ENCODE assay signal across 1 cellular context in the genomic region with DNA sequence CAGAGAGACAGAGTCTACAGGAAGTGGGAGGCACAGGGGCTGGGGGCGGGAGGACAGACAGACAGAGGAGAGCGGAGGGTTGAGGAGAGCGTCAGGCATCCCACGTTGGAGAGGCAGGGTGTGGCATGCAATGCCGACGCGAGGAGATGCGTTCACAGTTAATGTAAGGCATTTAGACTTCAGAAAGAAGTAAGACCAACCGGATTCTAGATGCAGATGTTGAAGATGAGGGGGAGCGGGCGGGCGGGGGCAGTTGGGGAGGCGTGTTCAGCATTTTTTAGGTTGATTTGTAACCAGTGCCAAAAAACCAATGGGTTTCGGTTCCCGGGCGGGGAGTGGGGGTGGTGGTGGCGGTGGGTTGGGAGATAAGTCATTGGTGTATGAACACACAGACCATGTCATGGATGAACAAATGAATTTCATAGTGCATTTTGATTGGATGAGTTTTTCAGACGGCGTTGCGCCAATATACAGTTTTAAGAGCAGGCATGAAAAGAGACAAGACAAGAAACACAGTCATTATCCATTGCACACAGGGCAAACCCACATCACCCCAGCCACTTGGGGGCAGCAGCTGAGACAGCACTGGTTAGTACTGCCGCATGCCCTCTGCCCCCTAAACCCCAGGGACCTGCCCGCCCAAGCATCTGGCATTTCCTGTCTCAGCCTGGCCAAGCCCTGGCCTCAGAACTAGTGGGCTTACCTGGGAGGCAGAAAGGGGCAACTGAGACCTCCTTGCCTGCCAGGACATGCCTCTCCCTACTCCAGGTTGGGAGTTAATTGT.
TF ChIP-seq lines count a peak whose summit lies in the region.

No MANE protein-coding gene starts in this region.

TF ChIP-seq in WTC11, 78 proteins besides CTCF, POLR2A, EP300 and RAD21 (continued from another document):
- TF ChIP-seq, protein P1, sequence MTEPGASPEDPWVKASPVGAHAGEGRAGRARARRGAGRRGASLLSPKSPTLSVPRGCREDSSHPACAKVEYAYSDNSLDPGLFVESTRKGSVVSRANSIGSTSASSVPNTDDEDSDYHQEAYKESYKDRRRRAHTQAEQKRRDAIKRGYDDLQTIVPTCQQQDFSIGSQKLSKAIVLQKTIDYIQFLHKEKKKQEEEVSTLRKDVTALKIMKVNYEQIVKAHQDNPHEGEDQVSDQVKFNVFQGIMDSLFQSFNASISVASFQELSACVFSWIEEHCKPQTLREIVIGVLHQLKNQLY (CRISPR knock-in tag; IDR thresholded peaks at IDR 0.05) = no peak
- TF ChIP-seq ZNF317 (CRISPR knock-in tag; IDR thresholded peaks at IDR 0.05; ENCODE audit: borderline replicate concordance, low read depth) = no peak
- TF ChIP-seq, protein P2, sequence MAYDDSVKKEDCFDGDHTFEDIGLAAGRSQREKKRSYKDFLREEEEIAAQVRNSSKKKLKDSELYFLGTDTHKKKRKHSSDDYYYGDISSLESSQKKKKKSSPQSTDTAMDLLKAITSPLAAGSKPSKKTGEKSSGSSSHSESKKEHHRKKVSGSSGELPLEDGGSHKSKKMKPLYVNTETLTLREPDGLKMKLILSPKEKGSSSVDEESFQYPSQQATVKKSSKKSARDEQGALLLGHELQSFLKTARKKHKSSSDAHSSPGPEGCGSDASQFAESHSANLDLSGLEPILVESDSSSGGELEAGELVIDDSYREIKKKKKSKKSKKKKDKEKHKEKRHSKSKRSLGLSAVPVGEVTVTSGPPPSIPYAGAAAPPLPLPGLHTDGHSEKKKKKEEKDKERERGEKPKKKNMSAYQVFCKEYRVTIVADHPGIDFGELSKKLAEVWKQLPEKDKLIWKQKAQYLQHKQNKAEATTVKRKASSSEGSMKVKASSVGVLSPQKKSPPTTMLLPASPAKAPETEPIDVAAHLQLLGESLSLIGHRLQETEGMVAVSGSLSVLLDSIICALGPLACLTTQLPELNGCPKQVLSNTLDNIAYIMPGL (CRISPR knock-in tag; IDR thresholded peaks at IDR 0.05) = no peak
- TF ChIP-seq GABPB1 (CRISPR knock-in tag; IDR thresholded peaks at IDR 0.05) = no peak
- no peak for TF ChIP-seq ZNF671 (CRISPR knock-in tag; IDR thresholded peaks at IDR 0.05)
- TF ChIP-seq, protein P3, sequence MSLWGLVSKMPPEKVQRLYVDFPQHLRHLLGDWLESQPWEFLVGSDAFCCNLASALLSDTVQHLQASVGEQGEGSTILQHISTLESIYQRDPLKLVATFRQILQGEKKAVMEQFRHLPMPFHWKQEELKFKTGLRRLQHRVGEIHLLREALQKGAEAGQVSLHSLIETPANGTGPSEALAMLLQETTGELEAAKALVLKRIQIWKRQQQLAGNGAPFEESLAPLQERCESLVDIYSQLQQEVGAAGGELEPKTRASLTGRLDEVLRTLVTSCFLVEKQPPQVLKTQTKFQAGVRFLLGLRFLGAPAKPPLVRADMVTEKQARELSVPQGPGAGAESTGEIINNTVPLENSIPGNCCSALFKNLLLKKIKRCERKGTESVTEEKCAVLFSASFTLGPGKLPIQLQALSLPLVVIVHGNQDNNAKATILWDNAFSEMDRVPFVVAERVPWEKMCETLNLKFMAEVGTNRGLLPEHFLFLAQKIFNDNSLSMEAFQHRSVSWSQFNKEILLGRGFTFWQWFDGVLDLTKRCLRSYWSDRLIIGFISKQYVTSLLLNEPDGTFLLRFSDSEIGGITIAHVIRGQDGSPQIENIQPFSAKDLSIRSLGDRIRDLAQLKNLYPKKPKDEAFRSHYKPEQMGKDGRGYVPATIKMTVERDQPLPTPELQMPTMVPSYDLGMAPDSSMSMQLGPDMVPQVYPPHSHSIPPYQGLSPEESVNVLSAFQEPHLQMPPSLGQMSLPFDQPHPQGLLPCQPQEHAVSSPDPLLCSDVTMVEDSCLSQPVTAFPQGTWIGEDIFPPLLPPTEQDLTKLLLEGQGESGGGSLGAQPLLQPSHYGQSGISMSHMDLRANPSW (CRISPR knock-in tag; conservative IDR thresholded peaks at IDR 0.05; ENCODE audit: low read depth) = no peak
